In genomic region chrX:21382715-21383114, GRCh38 we compare ENCODE assay signal across 12 cellular contexts. TPM values are rescaled to one million over a fixed set of nuclear protein-coding genes. Genes with fewer than 3 reads are reported as not detected.
DNase-seq lines count a peak whose midpoint lies in the region; ATAC-seq and TF ChIP-seq lines count a peak whose summit lies in the region.
"Had no signal": no experiment of that assay in that cellular context is flagged by ENCODE, and none has a peak within 500 bp of the region (broad histone marks: within the 10 kb centered on the region; RNA-seq: fewer than 3 reads in every experiment).

No MANE protein-coding gene starts in this region.

- H2AFZ ChIP-seq in OCI-LY3 (ENCODE audit: low read depth, low read length) (no peak overlapping the region), hepatocyte (no peak overlapping the region)

- no peaks in the 10 kb centered on the region for H3K27me3 Mint-ChIP-seq in activated T-helper 17 cell treated with anti-CD3 and anti-CD28 coated beads, Interleukin-2, amount 50 U/mL, for 72 hours

- H3K4me3 ChIP-seq in OCI-LY3 (ENCODE audit: low read length) (no peak overlapping the region), hepatocyte (no peak overlapping the region)
- H3K4me3 ChIP-seq: uterus had no signal

- H3K4me1 ChIP-seq in OCI-LY3 (ENCODE audit: low read length), result peaks cover 9% of the 10 kb centered on the region
- no peaks in the 10 kb centered on the region for H3K4me1 ChIP-seq in hepatocyte (ENCODE audit: insufficient read depth)
- H3K4me1 ChIP-seq: uterus had no signal

- peak; percentile 58 for TF ChIP-seq CTCF in C4-2B (conservative IDR thresholded peaks at IDR 0.05)
- peak; percentile 33 for TF ChIP-seq CTCF in OCI-LY3 (IDR thresholded peaks at IDR 0.05; ENCODE audit: low read depth, low read length)
- TF ChIP-seq CTCF in hepatocyte (IDR thresholded peaks at IDR 0.05; ENCODE audit: poor library complexity), result peak; percentile 24

- H3K4me2 ChIP-seq in OCI-LY3 (ENCODE audit: low read length), result no peak overlapping the region
- H3K4me2 ChIP-seq in hepatocyte, result no peak overlapping the region

- no peaks in the 10 kb centered on the region for H3K27me3 ChIP-seq in OCI-LY3 (ENCODE audit: low read depth, low read length)
- no peaks in the 10 kb centered on the region for H3K27me3 ChIP-seq in hepatocyte
- H3K27me3 ChIP-seq: uterus had no signal

- DNase-seq in hepatocyte (ENCODE audit: low spot score) (no peak), GDM1 (lab: John Stamatoyannopoulos, UW) (no peak), SHP77 (lab: John Stamatoyannopoulos, UW) (no peak)
- DNase-seq in activated CD4-positive, alpha-beta T cell treated with anti-CD3 and anti-CD28 coated beads, Interleukin-2, amount 50 U/mL, for 1 hour, result no peak
- DNase-seq: midbrain, NCI-H2107, uterus had no signal

- no peak overlapping the region for H3K27ac ChIP-seq in C4-2B
- H3K27ac ChIP-seq in OCI-LY3 (ENCODE audit: low read length), result no peak overlapping the region
- H3K27ac ChIP-seq in hepatocyte, result no peak overlapping the region
- H3K27ac ChIP-seq: HL-60, uterus had no signal

- no peaks in the 10 kb centered on the region for H3K4me1 Mint-ChIP-seq in activated T-helper 17 cell treated with anti-CD3 and anti-CD28 coated beads, Interleukin-2, amount 50 U/mL, for 72 hours

- H4K20me1 ChIP-seq in OCI-LY3 (ENCODE audit: insufficient read depth, low read length) (no peaks in the 10 kb centered on the region), hepatocyte (ENCODE audit: insufficient read depth, poor library complexity, severe bottlenecking) (no peaks in the 10 kb centered on the region)

- no peaks in the 10 kb centered on the region for H3K36me3 ChIP-seq in OCI-LY3 (replicated peaks; ENCODE audit: low read depth, low read length)
- no peaks in the 10 kb centered on the region for H3K36me3 ChIP-seq in hepatocyte (replicated peaks; ENCODE audit: insufficient read depth, low read depth)
- H3K36me3 ChIP-seq: uterus had no signal

- ATAC-seq in GM18519 (IDR thresholded peaks at IDR 0.05; ENCODE audit: low FRiP score, unreplicated experiment), result peak; percentile 69
- no peak for ATAC-seq in activated T-helper 17 cell treated with anti-CD3 and anti-CD28 coated beads, Interleukin-2, amount 50 U/mL, for 72 hours (replicated peaks)

- H3K9me2 ChIP-seq in hepatocyte (replicated peaks; ENCODE audit: insufficient read depth), result no peaks in the 10 kb centered on the region

- H3K27ac Mint-ChIP-seq in activated T-helper 17 cell treated with anti-CD3 and anti-CD28 coated beads, Interleukin-2, amount 50 U/mL, for 72 hours, result no peak overlapping the region

- H3K9me3 ChIP-seq in OCI-LY3 (ENCODE audit: insufficient read depth, low read length), result no peaks in the 10 kb centered on the region
- no peaks in the 10 kb centered on the region for H3K9me3 ChIP-seq in hepatocyte (ENCODE audit: low read depth)
- H3K9me3 ChIP-seq: uterus had no signal

- 63% methylated on average over 2 of the region's 2 CpGs for WGBS in hepatocyte (ENCODE audit: low lambda C conversion rate, missing lambda C conversion rate)

- no peaks in the 10 kb centered on the region for H3K9me3 Mint-ChIP-seq in activated T-helper 17 cell treated with anti-CD3 and anti-CD28 coated beads, Interleukin-2, amount 50 U/mL, for 72 hours

- no peak overlapping the region for H3K4me3 Mint-ChIP-seq in activated T-helper 17 cell treated with anti-CD3 and anti-CD28 coated beads, Interleukin-2, amount 50 U/mL, for 72 hours

- peaks cover 17% of the 10 kb centered on the region for H3K79me2 ChIP-seq in OCI-LY3 (ENCODE audit: low read length)
- H3K79me2 ChIP-seq in hepatocyte, result no peaks in the 10 kb centered on the region

- no peaks in the 10 kb centered on the region for H3K36me3 Mint-ChIP-seq in activated T-helper 17 cell treated with anti-CD3 and anti-CD28 coated beads, Interleukin-2, amount 50 U/mL, for 72 hours (ENCODE audit: low read depth)

- H3K9ac ChIP-seq in OCI-LY3 (ENCODE audit: low read length), result no peak overlapping the region

RNA-seq across cellular contexts. Expression of gene CNKSR2, which starts 8.5 kb away (rescaled TPM):
- 8.0 and 10.3 TPM in 2 replicates for total RNA-seq in hepatocyte
- 1.5 and 1.8 TPM in 2 replicates for polyA plus RNA-seq in hepatocyte
- total RNA-seq in activated T-helper 17 cell treated with anti-CD3 and anti-CD28 coated beads, Interleukin-2, amount 50 U/mL, for 72 hours, result 1 to 10 TPM; 3.2 TPM
